In genomic region chr1:12631571-12631970, GRCh38 we compare ENCODE assay signal across 36 cellular contexts. TPM values are rescaled to one million over a fixed set of nuclear protein-coding genes. Genes with fewer than 3 reads are reported as not detected.
"Had no signal": no experiment of that assay in that cellular context is flagged by ENCODE, and none has a peak within 500 bp of the region (broad histone marks: within the 10 kb centered on the region; RNA-seq: fewer than 3 reads in every experiment).

No MANE protein-coding gene starts in this region.

- H3K27ac Mint-ChIP-seq: activated CD4-positive, alpha-beta memory T cell treated with anti-CD3 and anti-CD28 coated beads for 36 hours; activated CD4-positive, alpha-beta T cell treated with anti-CD3 and anti-CD28 coated beads for 36 hours; activated CD4-positive, alpha-beta T cell treated with anti-CD3 and anti-CD28 coated beads, Interleukin-2, amount 10 ng/mL, durations not matched to agents 24 days and 14 days; activated CD8-positive, alpha-beta memory T cell treated with anti-CD3 and anti-CD28 coated beads, Interleukin-2, amount 10 ng/mL, durations not matched to agents 7 days and 5 days; activated CD8-positive, alpha-beta T cell treated with anti-CD3 and anti-CD28 coated beads, Interleukin-2, amount 10 ng/mL, durations not matched to agents 7 days and 5 days; activated naive CD4-positive, alpha-beta T cell treated with anti-CD3 and anti-CD28 coated beads for 36 hours; activated naive CD4-positive, alpha-beta T cell treated with anti-CD3 and anti-CD28 coated beads, Interleukin-2, amount 50 U/mL, for 24 hours; activated naive CD8-positive, alpha-beta T cell treated with anti-CD3 and anti-CD28 coated beads for 36 hours; activated naive CD8-positive, alpha-beta T cell treated with anti-CD3 and anti-CD28 coated beads, Interleukin-2, amount 50 U/mL, for 24 hours; activated T-helper 1 cell treated with anti-CD3 and anti-CD28 coated beads, Interleukin-12 subunit alpha, Interleukin-12 subunit beta, Interleukin-2, Interleukin-4 antibody, amounts not matched to agents 30 ng/mL and 10 ng/mL and 1 ng/mL, durations not matched to agents 14 hours and 24 hours and 36 hours; activated T-helper 2 cell treated with anti-CD3 and anti-CD28 coated beads, Interferon-gamma antibody, Interleukin-2, Interleukin-4, amounts not matched to agents 10 μg/mL and 5 μg/mL and 100 μg/mL, durations not matched to agents 14 hours and 24 hours and 36 hours; dendritic cell treated with granulocyte-macrophage colony-stimulating factor and Interleukin-4, amounts not matched to agents 40 ng/mL and 50 ng/mL, for 4 days; endodermal cell had no signal

- H3K36me3 Mint-ChIP-seq: activated CD4-positive, alpha-beta memory T cell treated with anti-CD3 and anti-CD28 coated beads for 36 hours; activated CD8-positive, alpha-beta memory T cell treated with anti-CD3 and anti-CD28 coated beads, Interleukin-2, amount 10 ng/mL, durations not matched to agents 7 days and 5 days; activated naive CD4-positive, alpha-beta T cell treated with anti-CD3 and anti-CD28 coated beads, Interleukin-2, amount 50 U/mL, for 24 hours; activated naive CD8-positive, alpha-beta T cell treated with anti-CD3 and anti-CD28 coated beads for 36 hours had no signal

- DNase-seq: activated CD4-positive, alpha-beta memory T cell treated with anti-CD3 and anti-CD28 coated beads for 36 hours; activated CD4-positive, alpha-beta T cell treated with anti-CD3 and anti-CD28 coated beads for 36 hours; activated CD4-positive, alpha-beta T cell treated with anti-CD3 and anti-CD28 coated beads, Interleukin-2, amount 10 ng/mL, durations not matched to agents 24 days and 14 days; activated CD4-positive, CD25-positive, alpha-beta regulatory T cell; activated CD4-positive, CD25-positive, alpha-beta regulatory T cell treated with anti-CD3 and anti-CD28 coated beads, Interleukin-2, amount 50 U/mL, for 72 hours; activated CD8-positive, alpha-beta memory T cell treated with anti-CD3 and anti-CD28 coated beads, Interleukin-2, amount 10 ng/mL, durations not matched to agents 7 days and 5 days; activated CD8-positive, alpha-beta memory T cell treated with anti-CD3 and anti-CD28 coated beads, Interleukin-2, amount 50 U/mL, for 4 hours; activated CD8-positive, alpha-beta T cell treated with anti-CD3 and anti-CD28 coated beads, Interleukin-2, amount 10 ng/mL, durations not matched to agents 7 days and 5 days; activated effector memory CD4-positive, alpha-beta T cell treated with anti-CD3 and anti-CD28 coated beads, Interleukin-2, amount 50 U/mL, for 16 hours; activated naive CD4-positive, alpha-beta T cell treated with anti-CD3 and anti-CD28 coated beads for 36 hours; activated naive CD8-positive, alpha-beta T cell treated with anti-CD3 and anti-CD28 coated beads for 36 hours; activated naive CD8-positive, alpha-beta T cell treated with anti-CD3 and anti-CD28 coated beads, Interleukin-2, amount 50 U/mL, for 24 hours; activated T-cell treated with anti-CD3 and anti-CD28 coated beads, Interleukin-2, amount 50 U/mL, for 1 hour; activated T-cell treated with anti-CD3 and anti-CD28 coated beads, Interleukin-2, amount 50 U/mL, for 48 hours; adrenal gland; amygdala; aorta; central memory CD4-positive, alpha-beta T cell; cerebellar nuclear complex; effector memory CD4-positive, alpha-beta T cell; endodermal cell; foreskin keratinocyte; gastrocnemius medialis; glutamatergic neuron; heart left ventricle; T-helper 2 cell had no signal

- ATAC-seq: activated CD4-positive, alpha-beta T cell treated with anti-CD3 and anti-CD28 coated beads for 36 hours; activated CD8-positive, alpha-beta memory T cell treated with anti-CD3 and anti-CD28 coated beads, Interleukin-2, amount 10 ng/mL, durations not matched to agents 7 days and 5 days; activated CD8-positive, alpha-beta T cell treated with anti-CD3 and anti-CD28 coated beads, Interleukin-2, amount 10 ng/mL, durations not matched to agents 7 days and 5 days; activated naive CD8-positive, alpha-beta T cell treated with anti-CD3 and anti-CD28 coated beads, Interleukin-2, amount 50 U/mL, for 24 hours; body of pancreas; foreskin keratinocyte; gastrocnemius medialis had no signal

- H3K9me3 Mint-ChIP-seq: activated CD4-positive, alpha-beta memory T cell treated with anti-CD3 and anti-CD28 coated beads for 36 hours; activated CD4-positive, alpha-beta T cell treated with anti-CD3 and anti-CD28 coated beads, Interleukin-2, amount 10 ng/mL, durations not matched to agents 24 days and 14 days; activated naive CD4-positive, alpha-beta T cell treated with anti-CD3 and anti-CD28 coated beads for 36 hours; activated naive CD4-positive, alpha-beta T cell treated with anti-CD3 and anti-CD28 coated beads, Interleukin-2, amount 50 U/mL, for 24 hours; activated naive CD8-positive, alpha-beta T cell treated with anti-CD3 and anti-CD28 coated beads for 36 hours; activated naive CD8-positive, alpha-beta T cell treated with anti-CD3 and anti-CD28 coated beads, Interleukin-2, amount 50 U/mL, for 24 hours; activated T-helper 1 cell treated with anti-CD3 and anti-CD28 coated beads, Interleukin-12 subunit alpha, Interleukin-12 subunit beta, Interleukin-2, Interleukin-4 antibody, amounts not matched to agents 30 ng/mL and 10 ng/mL and 1 ng/mL, durations not matched to agents 14 hours and 24 hours and 36 hours; activated T-helper 2 cell treated with anti-CD3 and anti-CD28 coated beads, Interferon-gamma antibody, Interleukin-2, Interleukin-4, amounts not matched to agents 10 μg/mL and 5 μg/mL and 100 μg/mL, durations not matched to agents 14 hours and 24 hours and 36 hours; dendritic cell treated with granulocyte-macrophage colony-stimulating factor and Interleukin-4, amounts not matched to agents 40 ng/mL and 50 ng/mL, for 4 days; endodermal cell had no signal

- H3K4me3 Mint-ChIP-seq: activated CD4-positive, alpha-beta memory T cell treated with anti-CD3 and anti-CD28 coated beads for 36 hours; activated CD4-positive, alpha-beta T cell treated with anti-CD3 and anti-CD28 coated beads for 36 hours; activated CD4-positive, alpha-beta T cell treated with anti-CD3 and anti-CD28 coated beads, Interleukin-2, amount 10 ng/mL, durations not matched to agents 24 days and 14 days; activated CD8-positive, alpha-beta memory T cell treated with anti-CD3 and anti-CD28 coated beads, Interleukin-2, amount 10 ng/mL, durations not matched to agents 7 days and 5 days; activated CD8-positive, alpha-beta T cell treated with anti-CD3 and anti-CD28 coated beads, Interleukin-2, amount 10 ng/mL, durations not matched to agents 7 days and 5 days; activated naive CD4-positive, alpha-beta T cell treated with anti-CD3 and anti-CD28 coated beads for 36 hours; activated naive CD4-positive, alpha-beta T cell treated with anti-CD3 and anti-CD28 coated beads, Interleukin-2, amount 50 U/mL, for 24 hours; activated naive CD8-positive, alpha-beta T cell treated with anti-CD3 and anti-CD28 coated beads for 36 hours; activated naive CD8-positive, alpha-beta T cell treated with anti-CD3 and anti-CD28 coated beads, Interleukin-2, amount 50 U/mL, for 24 hours; activated T-helper 1 cell treated with anti-CD3 and anti-CD28 coated beads, Interleukin-12 subunit alpha, Interleukin-12 subunit beta, Interleukin-2, Interleukin-4 antibody, amounts not matched to agents 30 ng/mL and 10 ng/mL and 1 ng/mL, durations not matched to agents 14 hours and 24 hours and 36 hours; dendritic cell treated with granulocyte-macrophage colony-stimulating factor and Interleukin-4, amounts not matched to agents 40 ng/mL and 50 ng/mL, for 4 days; endodermal cell had no signal

RNA-seq across cellular contexts. Expression of gene AADACL4, which starts 12.3 kb away (rescaled TPM):
- total RNA-seq: activated CD4-positive, alpha-beta memory T cell treated with anti-CD3 and anti-CD28 coated beads for 36 hours; activated CD4-positive, alpha-beta T cell treated with anti-CD3 and anti-CD28 coated beads for 36 hours; activated CD4-positive, alpha-beta T cell treated with anti-CD3 and anti-CD28 coated beads, Interleukin-2, amount 10 ng/mL, durations not matched to agents 24 days and 14 days; activated CD8-positive, alpha-beta memory T cell treated with anti-CD3 and anti-CD28 coated beads for 36 hours; activated CD8-positive, alpha-beta memory T cell treated with anti-CD3 and anti-CD28 coated beads, Interleukin-2, amount 10 ng/mL, durations not matched to agents 7 days and 5 days; activated CD8-positive, alpha-beta T cell treated with anti-CD3 and anti-CD28 coated beads, Interleukin-2, amount 10 ng/mL, durations not matched to agents 7 days and 5 days; activated naive CD4-positive, alpha-beta T cell treated with anti-CD3 and anti-CD28 coated beads for 36 hours; activated naive CD8-positive, alpha-beta T cell treated with anti-CD3 and anti-CD28 coated beads for 36 hours; activated T-helper 1 cell treated with anti-CD3 and anti-CD28 coated beads, Interleukin-12 subunit alpha, Interleukin-12 subunit beta, Interleukin-2, Interleukin-4 antibody, amounts not matched to agents 30 ng/mL and 10 ng/mL and 1 ng/mL, durations not matched to agents 14 hours and 24 hours and 36 hours; activated T-helper 2 cell treated with anti-CD3 and anti-CD28 coated beads, Interferon-gamma antibody, Interleukin-2, Interleukin-4, amounts not matched to agents 10 μg/mL and 5 μg/mL and 100 μg/mL, durations not matched to agents 14 hours and 24 hours and 36 hours; adrenal gland; aorta; body of pancreas; dorsolateral prefrontal cortex; endodermal cell; epithelial cell of proximal tubule; esophagus muscularis mucosa; foreskin keratinocyte; gastrocnemius medialis; heart left ventricle; T-helper 1 cell treated with Interleukin-12 subunit alpha and Interleukin-12 subunit beta and Interleukin-4 antibody, amounts not matched to agents 30 ng/mL and 1 ng/mL, for 36 hours had no signal
